ENCODE assay signal across 1 cellular context in genomic region chr16:2911580-2912329, GRCh38.
TF ChIP-seq lines count a peak whose summit lies in the region.

A gene with protein sequence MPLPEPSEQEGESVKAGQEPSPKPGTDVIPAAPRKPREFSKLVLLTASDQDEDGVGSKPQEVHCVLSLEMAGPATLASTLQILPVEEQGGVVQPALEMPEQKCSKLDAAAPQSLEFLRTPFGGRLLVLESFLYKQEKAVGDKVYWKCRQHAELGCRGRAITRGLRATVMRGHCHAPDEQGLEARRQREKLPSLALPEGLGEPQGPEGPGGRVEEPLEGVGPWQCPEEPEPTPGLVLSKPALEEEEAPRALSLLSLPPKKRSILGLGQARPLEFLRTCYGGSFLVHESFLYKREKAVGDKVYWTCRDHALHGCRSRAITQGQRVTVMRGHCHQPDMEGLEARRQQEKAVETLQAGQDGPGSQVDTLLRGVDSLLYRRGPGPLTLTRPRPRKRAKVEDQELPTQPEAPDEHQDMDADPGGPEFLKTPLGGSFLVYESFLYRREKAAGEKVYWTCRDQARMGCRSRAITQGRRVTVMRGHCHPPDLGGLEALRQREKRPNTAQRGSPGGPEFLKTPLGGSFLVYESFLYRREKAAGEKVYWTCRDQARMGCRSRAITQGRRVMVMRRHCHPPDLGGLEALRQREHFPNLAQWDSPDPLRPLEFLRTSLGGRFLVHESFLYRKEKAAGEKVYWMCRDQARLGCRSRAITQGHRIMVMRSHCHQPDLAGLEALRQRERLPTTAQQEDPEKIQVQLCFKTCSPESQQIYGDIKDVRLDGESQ (plus strand): TSS chr16:2911931. CDS start chr16:2929686, 17,755 bp downstream.

TF ChIP-seq in HepG2, 621 proteins besides CTCF, POLR2A, EP300 and RAD21 (continued from another document and continues in another):
- TF ChIP-seq, protein P1, sequence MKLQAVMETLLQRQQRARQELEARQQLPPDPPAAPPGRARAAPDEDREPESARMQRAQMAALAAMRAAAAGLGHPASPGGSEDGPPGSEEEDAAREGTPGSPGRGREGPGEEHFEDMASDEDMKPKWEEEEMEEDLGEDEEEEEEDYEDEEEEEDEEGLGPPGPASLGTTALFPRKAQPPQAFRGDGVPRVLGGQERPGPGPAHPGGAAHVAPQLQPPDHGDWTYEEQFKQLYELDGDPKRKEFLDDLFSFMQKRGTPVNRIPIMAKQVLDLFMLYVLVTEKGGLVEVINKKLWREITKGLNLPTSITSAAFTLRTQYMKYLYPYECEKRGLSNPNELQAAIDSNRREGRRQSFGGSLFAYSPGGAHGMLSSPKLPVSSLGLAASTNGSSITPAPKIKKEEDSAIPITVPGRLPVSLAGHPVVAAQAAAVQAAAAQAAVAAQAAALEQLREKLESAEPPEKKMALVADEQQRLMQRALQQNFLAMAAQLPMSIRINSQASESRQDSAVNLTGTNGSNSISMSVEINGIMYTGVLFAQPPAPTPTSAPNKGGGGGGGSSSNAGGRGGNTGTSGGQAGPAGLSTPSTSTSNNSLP (IDR thresholded peaks at IDR 0.05; ENCODE audit: low read depth, low read length): peak; percentile 45; the same call in 1 of the 2 replicates
- TF ChIP-seq, protein P2, sequence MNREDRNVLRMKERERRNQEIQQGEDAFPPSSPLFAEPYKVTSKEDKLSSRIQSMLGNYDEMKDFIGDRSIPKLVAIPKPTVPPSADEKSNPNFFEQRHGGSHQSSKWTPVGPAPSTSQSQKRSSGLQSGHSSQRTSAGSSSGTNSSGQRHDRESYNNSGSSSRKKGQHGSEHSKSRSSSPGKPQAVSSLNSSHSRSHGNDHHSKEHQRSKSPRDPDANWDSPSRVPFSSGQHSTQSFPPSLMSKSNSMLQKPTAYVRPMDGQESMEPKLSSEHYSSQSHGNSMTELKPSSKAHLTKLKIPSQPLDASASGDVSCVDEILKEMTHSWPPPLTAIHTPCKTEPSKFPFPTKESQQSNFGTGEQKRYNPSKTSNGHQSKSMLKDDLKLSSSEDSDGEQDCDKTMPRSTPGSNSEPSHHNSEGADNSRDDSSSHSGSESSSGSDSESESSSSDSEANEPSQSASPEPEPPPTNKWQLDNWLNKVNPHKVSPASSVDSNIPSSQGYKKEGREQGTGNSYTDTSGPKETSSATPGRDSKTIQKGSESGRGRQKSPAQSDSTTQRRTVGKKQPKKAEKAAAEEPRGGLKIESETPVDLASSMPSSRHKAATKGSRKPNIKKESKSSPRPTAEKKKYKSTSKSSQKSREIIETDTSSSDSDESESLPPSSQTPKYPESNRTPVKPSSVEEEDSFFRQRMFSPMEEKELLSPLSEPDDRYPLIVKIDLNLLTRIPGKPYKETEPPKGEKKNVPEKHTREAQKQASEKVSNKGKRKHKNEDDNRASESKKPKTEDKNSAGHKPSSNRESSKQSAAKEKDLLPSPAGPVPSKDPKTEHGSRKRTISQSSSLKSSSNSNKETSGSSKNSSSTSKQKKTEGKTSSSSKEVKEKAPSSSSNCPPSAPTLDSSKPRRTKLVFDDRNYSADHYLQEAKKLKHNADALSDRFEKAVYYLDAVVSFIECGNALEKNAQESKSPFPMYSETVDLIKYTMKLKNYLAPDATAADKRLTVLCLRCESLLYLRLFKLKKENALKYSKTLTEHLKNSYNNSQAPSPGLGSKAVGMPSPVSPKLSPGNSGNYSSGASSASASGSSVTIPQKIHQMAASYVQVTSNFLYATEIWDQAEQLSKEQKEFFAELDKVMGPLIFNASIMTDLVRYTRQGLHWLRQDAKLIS (CRISPR knock-in tag; IDR thresholded peaks at IDR 0.05): no peak
- TF ChIP-seq TBP (CRISPR knock-in tag; IDR thresholded peaks at IDR 0.05): no peak
- TF ChIP-seq ZBTB7A (CRISPR knock-in tag; IDR thresholded peaks at IDR 0.05): peak; percentile 48
- peak; percentile 75; the same call in 1 of the 2 replicates for TF ChIP-seq YEATS4 (CRISPR knock-in tag; IDR thresholded peaks at IDR 0.05; ENCODE audit: borderline replicate concordance)
- peak; percentile 58 for TF ChIP-seq TAF15 (IDR thresholded peaks at IDR 0.05; ENCODE audit: low read depth, low read length, poor library complexity, severe bottlenecking)
- no peak for TF ChIP-seq REL (CRISPR knock-in tag; conservative IDR thresholded peaks at IDR 0.05)
- TF ChIP-seq PHF5A (CRISPR knock-in tag; IDR thresholded peaks at IDR 0.05; ENCODE audit: low read depth, unreplicated experiment): no peak
- 0 out of 2 replicates have a peak, but pooled peaks have one; percentile 66 for TF ChIP-seq MEF2D (CRISPR knock-in tag; IDR thresholded peaks at IDR 0.05)
- TF ChIP-seq RXRA (CRISPR knock-in tag; IDR thresholded peaks at IDR 0.05): 0 out of 2 replicates have a peak, but pooled peaks have one; percentile 63
- TF ChIP-seq ZMYM4 (CRISPR knock-in tag; IDR thresholded peaks at IDR 0.05): peak; percentile 72; the same call in 1 of the 2 replicates
- peak; percentile 40; the same call in 1 of the 2 replicates for TF ChIP-seq RFX5 (IDR thresholded peaks at IDR 0.05; ENCODE audit: low read depth, low read length)
- no peak for TF ChIP-seq ZNF615 (CRISPR knock-in tag; IDR thresholded peaks at IDR 0.05; ENCODE audit: borderline replicate concordance)
- no peak; the same call in 1 of the 2 replicates for TF ChIP-seq ARID5B (CRISPR knock-in tag; IDR thresholded peaks at IDR 0.05)
- no peak; the same call in 1 of the 2 replicates for TF ChIP-seq ZNF430 (CRISPR knock-in tag; IDR thresholded peaks at IDR 0.05)
- no peak for TF ChIP-seq GABPA (IDR thresholded peaks at IDR 0.05; ENCODE audit: low read depth, low read length)
- peak; percentile 55 for TF ChIP-seq GABPA (CRISPR knock-in tag; IDR thresholded peaks at IDR 0.05; ENCODE audit: low read depth)
- TF ChIP-seq ATAD3A (CRISPR knock-in tag; IDR thresholded peaks at IDR 0.05): no peak
- TF ChIP-seq SOX5 (CRISPR knock-in tag; IDR thresholded peaks at IDR 0.05; ENCODE audit: borderline replicate concordance): peak; percentile 18; the same call in 1 of the 2 replicates
- no peak for TF ChIP-seq SP1 (IDR thresholded peaks at IDR 0.05)
- TF ChIP-seq SP1 (CRISPR knock-in tag; IDR thresholded peaks at IDR 0.05): peak; percentile 94
- TF ChIP-seq, protein P3, sequence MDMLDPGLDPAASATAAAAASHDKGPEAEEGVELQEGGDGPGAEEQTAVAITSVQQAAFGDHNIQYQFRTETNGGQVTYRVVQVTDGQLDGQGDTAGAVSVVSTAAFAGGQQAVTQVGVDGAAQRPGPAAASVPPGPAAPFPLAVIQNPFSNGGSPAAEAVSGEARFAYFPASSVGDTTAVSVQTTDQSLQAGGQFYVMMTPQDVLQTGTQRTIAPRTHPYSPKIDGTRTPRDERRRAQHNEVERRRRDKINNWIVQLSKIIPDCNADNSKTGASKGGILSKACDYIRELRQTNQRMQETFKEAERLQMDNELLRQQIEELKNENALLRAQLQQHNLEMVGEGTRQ (IDR thresholded peaks at IDR 0.05; ENCODE audit: low read depth, low read length): no peak
- TF ChIP-seq, protein P3 (CRISPR knock-in tag; IDR thresholded peaks at IDR 0.05; ENCODE audit: borderline replicate concordance): no peak
- TF ChIP-seq TIGD3 (CRISPR knock-in tag; IDR thresholded peaks at IDR 0.05; ENCODE audit: borderline replicate concordance): no peak
- no peak for TF ChIP-seq ZNF660 (CRISPR knock-in tag; IDR thresholded peaks at IDR 0.05; ENCODE audit: borderline replicate concordance, low read depth)
- TF ChIP-seq ZFP1 (CRISPR knock-in tag; IDR thresholded peaks at IDR 0.05): no peak
- TF ChIP-seq PITX1 (CRISPR knock-in tag; IDR thresholded peaks at IDR 0.05): peak; percentile 43; the same call in 1 of the 2 replicates
- no peak for TF ChIP-seq NR1H2 (CRISPR knock-in tag; IDR thresholded peaks at IDR 0.05; ENCODE audit: borderline replicate concordance, low read depth)
- no peak for TF ChIP-seq ZNF678 (CRISPR knock-in tag; IDR thresholded peaks at IDR 0.05)
- no peak for TF ChIP-seq NR2F6 (IDR thresholded peaks at IDR 0.05)
- TF ChIP-seq NR2F6 (CRISPR knock-in tag; IDR thresholded peaks at IDR 0.05): no peak
- TF ChIP-seq WIZ (CRISPR knock-in tag; IDR thresholded peaks at IDR 0.05): 0 out of 2 replicates have a peak, but pooled peaks have one; percentile 44
- no peak for TF ChIP-seq CHCHD3 (CRISPR knock-in tag; IDR thresholded peaks at IDR 0.05)
- no peak for TF ChIP-seq ZBTB49 (CRISPR knock-in tag; IDR thresholded peaks at IDR 0.05; ENCODE audit: borderline replicate concordance)
- peak; percentile 59 for TF ChIP-seq MAX (IDR thresholded peaks at IDR 0.05)
- no peak for TF ChIP-seq ZNF550 (CRISPR knock-in tag; IDR thresholded peaks at IDR 0.05; ENCODE audit: borderline replicate concordance)
- TF ChIP-seq ZBED4 (CRISPR knock-in tag; IDR thresholded peaks at IDR 0.05; ENCODE audit: borderline replicate concordance): no peak
- no peak for TF ChIP-seq RAD51 (IDR thresholded peaks at IDR 0.05; ENCODE audit: borderline replicate concordance)
